In genomic region chr2:219475697-219476604, GRCh38 we compare ENCODE assay signal across 9 cellular contexts. TPM values are rescaled to one million over a fixed set of nuclear protein-coding genes. Genes with fewer than 3 reads are reported as not detected.
DNase-seq lines count a peak whose midpoint lies in the region; TF ChIP-seq lines count a peak whose summit lies in the region.
"Had no signal": no experiment of that assay in that cellular context is flagged by ENCODE, and none has a peak within 500 bp of the region (broad histone marks: within the 10 kb centered on the region; RNA-seq: fewer than 3 reads in every experiment).

No MANE protein-coding gene starts in this region.

- H3K36me3 ChIP-seq in HUES48 (ENCODE audit: control insufficient read depth, insufficient read depth, low read length) (no peaks in the 10 kb centered on the region), iPS-18a (ENCODE audit: control insufficient read depth, low read depth, low read length) (no peaks in the 10 kb centered on the region), spleen (no peaks in the 10 kb centered on the region)

- peak; percentile 59 for DNase-seq in NCI-H1436 (lab: John Stamatoyannopoulos, UW)
- no peak for DNase-seq in NCI-H1436 treated with DMSO at 0.1 percent for 48 hours (lab: John Stamatoyannopoulos, UW)
- DNase-seq in SW480 (ENCODE audit: low spot score), result peak; percentile 52
- DNase-seq in astrocyte of the hippocampus (ENCODE audit: low read depth, low spot score), result peak; percentile 81
- no peak for DNase-seq in spleen
- DNase-seq in putamen (ENCODE audit: low spot score), result no peak

- WGBS in spleen, 5 donors, result 33 to 46% (median 41%) methylated on average over 11 to 14 of the region's 14 CpGs

- no peaks in the 10 kb centered on the region for H3K9me3 ChIP-seq in HUES48 (ENCODE audit: control insufficient read depth, insufficient read depth, low read length)
- no peaks in the 10 kb centered on the region for H3K9me3 ChIP-seq in iPS-18a (ENCODE audit: control insufficient read depth, low read depth, low read length)
- H3K9me3 ChIP-seq in spleen, result no peaks in the 10 kb centered on the region
- H3K9me3 ChIP-seq: BLaER1 had no signal

- no peak for TF ChIP-seq POLR2A in spleen (IDR thresholded peaks at IDR 0.05)

- H3K27ac ChIP-seq in HUES48 (ENCODE audit: low read depth, low read length), result peak overlapping the region; percentile 63
- no peak overlapping the region for H3K27ac ChIP-seq in iPS-18a (ENCODE audit: low read length)
- no peak overlapping the region for H3K27ac ChIP-seq in spleen
- H3K27ac ChIP-seq: BLaER1 had no signal

- intact Hi-C loops in spleen (cut with DNase I; ENCODE audit: low total_unique reads), result loop anchor here (10.0 kb wide), 1 partner anchor 59 kb away; no protein-coding TSS in a partner anchor

- H3K4me3 ChIP-seq in HUES48 (ENCODE audit: low read depth, low read length) (peak overlapping the region; percentile 58), iPS-18a (ENCODE audit: low read length) (peak overlapping the region; percentile 47), spleen (no peak overlapping the region)
- H3K4me3 ChIP-seq: BLaER1 had no signal

- TF ChIP-seq CTCF in spleen (IDR thresholded peaks at IDR 0.05 in 8 of 11, conservative IDR thresholded peaks at IDR 0.05 in 3 of 11), result peak in 10 of 11 experiments; percentile 25 to 83 (median 68)

- peaks cover 4% of the 10 kb centered on the region; the same call in 1 of the 2 replicates for H3K4me1 ChIP-seq in HUES48 (ENCODE audit: control insufficient read depth, insufficient read depth, low read length)
- H3K4me1 ChIP-seq in iPS-18a (ENCODE audit: control insufficient read depth, low read depth, low read length), result no peaks in the 10 kb centered on the region
- peaks cover 0 to 8% (median 2%) of the 10 kb centered on the region in 6 donors for H3K4me1 ChIP-seq in spleen

- no peak overlapping the region for H3K9ac ChIP-seq in HUES48 (ENCODE audit: low read depth, low read length)
- H3K9ac ChIP-seq in iPS-18a (ENCODE audit: low read length), result no peak overlapping the region
- H3K9ac ChIP-seq: BLaER1 had no signal

- H3K27me3 ChIP-seq in HUES48 (ENCODE audit: control insufficient read depth, insufficient read depth, low read length), result no peaks in the 10 kb centered on the region
- H3K27me3 ChIP-seq in iPS-18a (ENCODE audit: control insufficient read depth, insufficient read depth, low read length), result no peaks in the 10 kb centered on the region
- peaks cover 0 to 62% (median 0%) of the 10 kb centered on the region in 7 donors for H3K27me3 ChIP-seq in spleen (replicated peaks in 1 of 7)
- H3K27me3 ChIP-seq: BLaER1 had no signal

RNA-seq across cellular contexts. Expression of gene GMPPA, which starts 22.7 kb away (rescaled TPM):
- 10 to 100 TPM; 21.2 to 45.5 (median 29.4) TPM for total RNA-seq in spleen
- 10 to 100 TPM; 27.4 to 43.3 (median 39.3) TPM for polyA plus RNA-seq in spleen

RNA-seq across cellular contexts. Expression of gene ASIC4, which starts 38.3 kb away (rescaled TPM):
- under 1 TPM in 1 of 7 donors, not detected in 6; 0.32 TPM for total RNA-seq in spleen
- polyA plus RNA-seq in spleen, result under 1 TPM; 0.04 to 0.06 (median 0.05) TPM

RNA-seq across cellular contexts. Expression of gene SPEG, which starts 41.3 kb away (rescaled TPM):
- total RNA-seq in spleen, result 1 to 10 TPM in 6 of 7 donors, under 1 TPM in 1; 0.74 to 4.5 (median 2.3) TPM
- 1 to 10 TPM; 4.4 to 8.2 (median 4.9) TPM for polyA plus RNA-seq in spleen

RNA-seq across cellular contexts. Expression of gene DES, which starts 57.8 kb away (rescaled TPM):
- 10 to 100 TPM in 3 of 7 donors, 1 to 10 TPM in 4; 4.3 to 18.1 (median 8.3) TPM for total RNA-seq in spleen
- 10 to 100 TPM; 10.8 to 24.7 (median 14.1) TPM for polyA plus RNA-seq in spleen

Comparison
In these comparisons a context has a peak if more than half of its experiments do, and no peak if none do; other contexts are left out.
1. DNase-seq: peak in NCI-H1436 (single experiment), SW480 (single experiment) and astrocyte of the hippocampus (single experiment); none in NCI-H1436 treated with DMSO at 0.1 percent for 48 hours (single experiment), spleen (single experiment) and putamen (single experiment).
2. H3K4me3 ChIP-seq: peak in HUES48 (single experiment) and iPS-18a (single experiment); none in spleen (0 of 8).